Comparison of ENCODE assay signal across 28 cellular contexts in the genomic region with DNA sequence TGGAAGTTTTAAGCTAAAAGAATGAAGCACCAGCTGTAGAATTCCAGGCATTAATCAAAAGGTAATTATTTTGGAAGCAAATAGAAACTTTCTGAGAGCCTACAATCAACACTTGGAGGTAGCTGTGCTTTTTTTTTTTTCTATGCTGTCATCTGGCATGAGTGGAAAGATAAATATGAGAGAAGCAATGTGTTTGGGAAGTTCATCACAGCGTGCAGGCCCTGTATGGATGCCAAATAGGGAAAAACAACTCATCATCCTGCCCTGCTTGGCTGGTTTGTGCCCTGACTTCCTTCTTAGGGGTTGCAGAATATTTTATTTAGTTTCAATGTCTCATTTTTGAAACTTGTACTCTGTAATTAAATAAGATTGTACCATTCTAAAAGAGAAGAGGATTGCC.
DNase-seq lines count a peak whose midpoint lies in the region; ATAC-seq and TF ChIP-seq lines count a peak whose summit lies in the region.
"Had no signal": no experiment of that assay in that cellular context is flagged by ENCODE, and none has a peak within 500 bp of the region (broad histone marks: within the 10 kb centered on the region; RNA-seq: fewer than 3 reads in every experiment).

No MANE protein-coding gene starts in this region.

- H3K27me3 Mint-ChIP-seq in stimulated activated naive B cell treated with anti-CD40 and anti-IgM and Interleukin-4, amounts not matched to agents 10 μg/mL and 1 μg/mL and 100 μg/mL, for 72 hours, result no peaks in the 10 kb centered on the region
- H3K27me3 Mint-ChIP-seq: activated B cell treated with CpG ODN at 0.5 μM for 24 hours; effector memory CD8-positive, alpha-beta T cell; naive thymus-derived CD4-positive, alpha-beta T cell had no signal

- no peak for TF ChIP-seq CTCF in LNCaP clone FGC (IDR thresholded peaks at IDR 0.05; ENCODE audit: control insufficient read depth, extremely low read depth, insufficient read depth)
- TF ChIP-seq CTCF in epithelial cell of proximal tubule (conservative IDR thresholded peaks at IDR 0.05; ENCODE audit: low read depth, low read length), result no peak

- H3K4me3 ChIP-seq in LNCaP clone FGC (ENCODE audit: low read depth, low read length) (no peak overlapping the region), epithelial cell of proximal tubule (ENCODE audit: low read depth, low read length) (no peak overlapping the region)
- H3K4me3 ChIP-seq: ascending aorta, BLaER1, lung, SK-N-MC, upper lobe of left lung had no signal

- H3K36me3 Mint-ChIP-seq in stimulated activated naive B cell treated with anti-CD40 and anti-IgM and Interleukin-4, amounts not matched to agents 10 μg/mL and 1 μg/mL and 100 μg/mL, for 72 hours, result no peaks in the 10 kb centered on the region
- H3K36me3 Mint-ChIP-seq: naive thymus-derived CD4-positive, alpha-beta T cell had no signal

- peaks cover 0 to 2% of the 10 kb centered on the region in 2 donors for H3K9me3 Mint-ChIP-seq in stimulated activated naive B cell treated with anti-CD40 and anti-IgM and Interleukin-4, amounts not matched to agents 10 μg/mL and 1 μg/mL and 100 μg/mL, for 72 hours
- H3K9me3 Mint-ChIP-seq: activated B cell treated with CpG ODN at 0.5 μM for 24 hours had no signal

- no peaks in the 10 kb centered on the region for H3K4me1 Mint-ChIP-seq in stimulated activated naive B cell treated with anti-CD40 and anti-IgM and Interleukin-4, amounts not matched to agents 10 μg/mL and 1 μg/mL and 100 μg/mL, for 72 hours
- H3K4me1 Mint-ChIP-seq: activated B cell treated with CpG ODN at 0.5 μM for 24 hours; naive thymus-derived CD4-positive, alpha-beta T cell had no signal

- no peak for ATAC-seq in stimulated activated naive B cell treated with anti-CD40 and anti-IgM and Interleukin-4, amounts not matched to agents 10 μg/mL and 1 μg/mL and 100 μg/mL, for 72 hours (replicated peaks)
- ATAC-seq: effector memory CD8-positive, alpha-beta T cell; naive thymus-derived CD4-positive, alpha-beta T cell; PC-3 had no signal

- no peak overlapping the region for H3K27ac Mint-ChIP-seq in stimulated activated naive B cell treated with anti-CD40 and anti-IgM and Interleukin-4, amounts not matched to agents 10 μg/mL and 1 μg/mL and 100 μg/mL, for 72 hours
- H3K27ac Mint-ChIP-seq: activated B cell treated with CpG ODN at 0.5 μM for 24 hours; effector memory CD8-positive, alpha-beta T cell; naive thymus-derived CD4-positive, alpha-beta T cell had no signal

- DNase-seq in LNCaP clone FGC (ENCODE audit: low read depth), result peak; percentile 59
- DNase-seq in NCI-H446 (lab: John Stamatoyannopoulos, UW), result peak; percentile 85 to 86
- peak; percentile 52 for DNase-seq in epithelial cell of proximal tubule (ENCODE audit: low read depth)
- DNase-seq in pons (ENCODE audit: low spot score), result peak; percentile 15
- no peak for DNase-seq in globus pallidus (ENCODE audit: low spot score)
- no peak for DNase-seq in NCI-H2029 treated with DMSO at 0.1 percent for 48 hours (lab: John Stamatoyannopoulos, UW)
- no peak for DNase-seq in stimulated activated naive B cell treated with anti-CD40 and anti-IgM and Interleukin-4, amounts not matched to agents 10 μg/mL and 1 μg/mL and 100 μg/mL, for 72 hours
- DNase-seq: activated B cell treated with CpG ODN at 0.5 μM for 24 hours; activated CD4-positive, alpha-beta T cell treated with anti-CD3 and anti-CD28 coated beads, Interleukin-2, amount 50 U/mL, for 1 hour; activated gamma-delta T cell treated with Interleukin-2 at 50 U/mL for 16 hours; activated T-cell treated with anti-CD3 and anti-CD28 coated beads, Interleukin-2, amount 50 U/mL, for 1 hour; cortex of kidney; effector memory CD8-positive, alpha-beta T cell; erythroblast; foreskin fibroblast; naive thymus-derived CD4-positive, alpha-beta T cell; NCI-H1092 treated with DMSO at 0.1 percent for 48 hours; NCI-H2081 treated with DMSO at 0.1 percent for 48 hours; NK-92 treated with Interleukin-12 subunit alpha and Interleukin-12 subunit beta, amount 100 ng/mL, for 24 hours; nucleus accumbens; PC-3; stimulated activated CD4-positive, alpha-beta T cell treated with anti-CD3 and anti-CD28 coated beads, Interleukin-4, amount 100 ng/mL, for 24 hours; T-helper 1 cell; upper lobe of left lung had no signal

- H3K4me3 Mint-ChIP-seq in stimulated activated naive B cell treated with anti-CD40 and anti-IgM and Interleukin-4, amounts not matched to agents 10 μg/mL and 1 μg/mL and 100 μg/mL, for 72 hours, result no peak overlapping the region
- H3K4me3 Mint-ChIP-seq: activated B cell treated with CpG ODN at 0.5 μM for 24 hours; effector memory CD8-positive, alpha-beta T cell; naive thymus-derived CD4-positive, alpha-beta T cell had no signal

Comparison
In these comparisons a context has a peak if more than half of its experiments do, and no peak if none do; other contexts are left out.
1. DNase-seq: peak in LNCaP clone FGC (single experiment), NCI-H446 (2 of 2), epithelial cell of proximal tubule (single experiment) and pons (single experiment); none in globus pallidus (single experiment), NCI-H2029 treated with DMSO at 0.1 percent for 48 hours (single experiment) and stimulated activated naive B cell treated with anti-CD40 and anti-IgM and Interleukin-4, amounts not matched to agents 10 μg/mL and 1 μg/mL and 100 μg/mL, for 72 hours (single experiment).